Comparison of ENCODE assay signal across 8 cellular contexts in genomic region chr9:33415152-33416038, GRCh38. TPM values are rescaled to one million over a fixed set of nuclear protein-coding genes. Genes with fewer than 3 reads are reported as not detected.
A peak's percentile ranks its signal among the peaks of the same experiment; 100 is the strongest.
DNase-seq lines count a peak whose midpoint lies in the region; ATAC-seq and TF ChIP-seq lines count a peak whose summit lies in the region.

No MANE protein-coding gene starts in this region.

- no peaks in the 10 kb centered on the region for H3K79me2 ChIP-seq in SU-DHL-6 (ENCODE audit: insufficient read depth, low read length)
- H3K79me2 ChIP-seq in smooth muscle cell (ENCODE audit: low read depth), result no peaks in the 10 kb centered on the region

- H3K27ac ChIP-seq in SU-DHL-6 (ENCODE audit: low read depth, low read length), result no peak overlapping the region
- H3K27ac ChIP-seq in right atrium auricular region, result no peak overlapping the region
- H3K27ac ChIP-seq in smooth muscle cell (ENCODE audit: low read depth), result no peak overlapping the region

- peak overlapping the region; percentile 24 for H3K4me3 ChIP-seq in Jurkat, Clone E6-1 (ENCODE audit: low read length)
- H3K4me3 ChIP-seq in SU-DHL-6 (ENCODE audit: insufficient read depth, low read length, poor library complexity, severe bottlenecking) (no peak overlapping the region), adipocyte (ENCODE audit: low read length) (no peak overlapping the region), right atrium auricular region (no peak overlapping the region), smooth muscle cell (no peak overlapping the region)

- H3K4me2 ChIP-seq in SU-DHL-6 (ENCODE audit: low read depth, low read length, poor library complexity, severe bottlenecking) (no peak overlapping the region), smooth muscle cell (no peak overlapping the region)

- TF ChIP-seq CTCF in SU-DHL-6 (IDR thresholded peaks at IDR 0.05; ENCODE audit: insufficient read depth, low read length, poor library complexity, severe bottlenecking) (peak; percentile 96), right atrium auricular region (IDR thresholded peaks at IDR 0.05) (peak; percentile 62 to 79), smooth muscle cell (IDR thresholded peaks at IDR 0.05; ENCODE audit: borderline replicate concordance, insufficient read depth, poor library complexity, severe bottlenecking) (peak; percentile 63)

- H3K4me1 ChIP-seq in adipocyte (ENCODE audit: control insufficient read depth, insufficient read depth, low read length) (no peaks in the 10 kb centered on the region), right atrium auricular region (peaks cover 0 to 10% of the 10 kb centered on the region in 2 donors), smooth muscle cell (ENCODE audit: low read depth) (no peaks in the 10 kb centered on the region)

- no peaks in the 10 kb centered on the region for H4K20me1 ChIP-seq in SU-DHL-6 (ENCODE audit: low read depth, low read length)
- no peaks in the 10 kb centered on the region for H4K20me1 ChIP-seq in smooth muscle cell (ENCODE audit: low read depth)

- 49% methylated on average over 15 of the region's 17 CpGs for WGBS in smooth muscle cell (ENCODE audit: low lambda C conversion rate)

- H3K36me3 ChIP-seq in SU-DHL-6 (ENCODE audit: low read length) (no peaks in the 10 kb centered on the region), adipocyte (ENCODE audit: control insufficient read depth, insufficient read depth, low read length, severe bottlenecking) (no peaks in the 10 kb centered on the region), right atrium auricular region (no peaks in the 10 kb centered on the region), smooth muscle cell (ENCODE audit: low read depth) (no peaks in the 10 kb centered on the region)

- ATAC-seq in GM19452 (IDR thresholded peaks at IDR 0.05; ENCODE audit: unreplicated experiment), result no peak

- no peaks in the 10 kb centered on the region for H3K9me2 ChIP-seq in SU-DHL-6 (replicated peaks; ENCODE audit: insufficient read depth, low read length)

- H2AFZ ChIP-seq in SU-DHL-6 (ENCODE audit: low read depth, low read length, severe bottlenecking), result no peak overlapping the region
- H2AFZ ChIP-seq in smooth muscle cell (ENCODE audit: low read depth), result peak overlapping the region; percentile 54

- no peak overlapping the region for H3K9ac ChIP-seq in SU-DHL-6 (ENCODE audit: low read length)
- H3K9ac ChIP-seq in adipocyte (ENCODE audit: low read length), result peak overlapping the region; percentile 38
- H3K9ac ChIP-seq in smooth muscle cell (ENCODE audit: low read depth), result no peak overlapping the region

- no peaks in the 10 kb centered on the region for H3F3A ChIP-seq in SU-DHL-6 (ENCODE audit: insufficient read depth)
- H3F3A ChIP-seq in smooth muscle cell (ENCODE audit: low read depth), result no peaks in the 10 kb centered on the region

- H3K9me3 ChIP-seq in SU-DHL-6 (ENCODE audit: insufficient read depth, low read length) (no peaks in the 10 kb centered on the region), adipocyte (ENCODE audit: control insufficient read depth, low read length) (no peaks in the 10 kb centered on the region), right atrium auricular region (no peaks in the 10 kb centered on the region), smooth muscle cell (replicated peaks; ENCODE audit: low read depth) (no peaks in the 10 kb centered on the region)

- DNase-seq in NOMO-1 (lab: John Stamatoyannopoulos, UW; ENCODE audit: unreplicated experiment in 2 of 2) (peak; percentile 9 to 34), NOMO-1 treated with dmso at 0.1 percent for 144 hours (lab: John Stamatoyannopoulos, UW; ENCODE audit: unreplicated experiment) (no peak), adipocyte (ENCODE audit: low read depth) (peak; percentile 77), right atrium auricular region (ENCODE audit: low spot score) (peak; percentile 69), smooth muscle cell (lab: John Stamatoyannopoulos, UW; ENCODE audit: unreplicated experiment) (no peak)
- DNase-seq in Jurkat, Clone E6-1 (ENCODE audit: low read depth, low spot score), result peak; percentile 89

- H3K27me3 ChIP-seq in SU-DHL-6 (ENCODE audit: low read length), result no peaks in the 10 kb centered on the region
- peaks cover 34% of the 10 kb centered on the region for H3K27me3 ChIP-seq in adipocyte (replicated peaks; ENCODE audit: control insufficient read depth, insufficient read depth, low read length)
- H3K27me3 ChIP-seq in right atrium auricular region, result no peaks in the 10 kb centered on the region
- H3K27me3 ChIP-seq in smooth muscle cell (ENCODE audit: low read depth), result no peaks in the 10 kb centered on the region

RNA-seq across cellular contexts. Expression of gene AQP7, which starts 13.0 kb away (rescaled TPM):
- not detected for polyA plus RNA-seq in Jurkat, Clone E6-1 (2012; ENCODE audit: insufficient read depth, insufficient read length)
- total RNA-seq in right atrium auricular region (10 to 100 TPM; 58.4 to 74.9 TPM), smooth muscle cell (0.76 TPM in 1 of 2 replicates, not detected in the other)
- 0.45 TPM in 1 of 2 replicates, not detected in the other for polyA plus RNA-seq in smooth muscle cell

RNA-seq across cellular contexts. Expression of gene AQP3, which starts 32.0 kb away (rescaled TPM):
- polyA plus RNA-seq in Jurkat, Clone E6-1 (2012; ENCODE audit: insufficient read depth, insufficient read length), result 29.0 TPM
- total RNA-seq in right atrium auricular region (100 to 1,000 TPM in 1 of 2 donors, 10 to 100 TPM in 1; 14.3 to 116 TPM), smooth muscle cell (20.9 and 33.3 TPM in 2 replicates)
- 29.3 and 30.8 TPM in 2 replicates for polyA plus RNA-seq in smooth muscle cell

RNA-seq across cellular contexts. Expression of gene NOL6, which starts 58.3 kb away (rescaled TPM):
- polyA plus RNA-seq in Jurkat, Clone E6-1 (2012; ENCODE audit: insufficient read depth, insufficient read length), result 36.9 TPM
- total RNA-seq in right atrium auricular region, result 10 to 100 TPM; 12.5 to 16.1 TPM
- total RNA-seq in smooth muscle cell, result 14.0 and 23.0 TPM in 2 replicates
- 19.8 and 23.4 TPM in 2 replicates for polyA plus RNA-seq in smooth muscle cell

Comparison
In these comparisons a context has a peak if more than half of its experiments do, and no peak if none do; other contexts are left out.
1. DNase-seq: peak in NOMO-1 (2 of 2), Jurkat, Clone E6-1 (single experiment), adipocyte (single experiment) and right atrium auricular region (single experiment); none in NOMO-1 treated with dmso at 0.1 percent for 144 hours (single experiment) and smooth muscle cell (single experiment).
2. RNA of gene AQP7, which starts 13.0 kb away (total RNA-seq): 58.4 to 74.9 TPM in right atrium auricular region; 0.76 TPM in smooth muscle cell; every median in the first group is over 10 times any median in the second.
3. Peak in every context shown above with its lines, with median percentiles within 50 percentile points of each other: CTCF ChIP-seq.